In genomic region chrX:82127228-82128123, GRCh38 we compare ENCODE assay signal across 10 cellular contexts.
DNase-seq lines count a peak whose midpoint lies in the region; ATAC-seq lines count a peak whose summit lies in the region.
"Had no signal": no experiment of that assay in that cellular context is flagged by ENCODE, and none has a peak within 500 bp of the region (broad histone marks: within the 10 kb centered on the region; RNA-seq: fewer than 3 reads in every experiment).

No MANE protein-coding gene starts in this region.

- no peak overlapping the region for H3K4me3 Mint-ChIP-seq in activated T-helper 17 cell treated with anti-CD3 and anti-CD28 coated beads, Interleukin-2, amount 50 U/mL, for 72 hours
- H3K4me3 Mint-ChIP-seq in activated naive CD8-positive, alpha-beta T cell treated with anti-CD3 and anti-CD28 coated beads for 36 hours = no peak overlapping the region

- no peaks in the 10 kb centered on the region for H3K4me1 Mint-ChIP-seq in activated T-helper 17 cell treated with anti-CD3 and anti-CD28 coated beads, Interleukin-2, amount 50 U/mL, for 72 hours
- no peaks in the 10 kb centered on the region for H3K4me1 Mint-ChIP-seq in activated naive CD8-positive, alpha-beta T cell treated with anti-CD3 and anti-CD28 coated beads for 36 hours

- H3K27me3 Mint-ChIP-seq in activated T-helper 17 cell treated with anti-CD3 and anti-CD28 coated beads, Interleukin-2, amount 50 U/mL, for 72 hours = no peaks in the 10 kb centered on the region
- H3K27me3 Mint-ChIP-seq in activated naive CD8-positive, alpha-beta T cell treated with anti-CD3 and anti-CD28 coated beads for 36 hours = no peaks in the 10 kb centered on the region

- intact Hi-C loops in posterior vena cava (cut with DNase I) = no loop called here

- peak; percentile 94 for ATAC-seq in GM18861 (IDR thresholded peaks at IDR 0.05; ENCODE audit: unreplicated experiment)
- ATAC-seq in GM21381 (IDR thresholded peaks at IDR 0.05; ENCODE audit: unreplicated experiment) = peak; percentile 89
- peak; percentile 93 for ATAC-seq in HG03135 (IDR thresholded peaks at IDR 0.05; ENCODE audit: unreplicated experiment)
- peak; percentile 48 for ATAC-seq in activated T-helper 17 cell treated with anti-CD3 and anti-CD28 coated beads, Interleukin-2, amount 50 U/mL, for 72 hours (replicated peaks)
- ATAC-seq: sciatic nerve had no signal

- DNase-seq in A172 (ENCODE audit: low spot score) (no peak), posterior vena cava (ENCODE audit: low spot score) (no peak)
- no peak for DNase-seq in activated CD8-positive, alpha-beta memory T cell treated with anti-CD3 and anti-CD28 coated beads, Interleukin-2, amount 50 U/mL, for 48 hours
- DNase-seq in activated naive CD8-positive, alpha-beta T cell treated with anti-CD3 and anti-CD28 coated beads for 36 hours = no peak
- DNase-seq: NCI-H2081 had no signal

- no peak overlapping the region for H3K27ac Mint-ChIP-seq in activated T-helper 17 cell treated with anti-CD3 and anti-CD28 coated beads, Interleukin-2, amount 50 U/mL, for 72 hours
- H3K27ac Mint-ChIP-seq in activated naive CD8-positive, alpha-beta T cell treated with anti-CD3 and anti-CD28 coated beads for 36 hours = no peak overlapping the region

- H3K36me3 Mint-ChIP-seq in activated T-helper 17 cell treated with anti-CD3 and anti-CD28 coated beads, Interleukin-2, amount 50 U/mL, for 72 hours (ENCODE audit: low read depth) = no peaks in the 10 kb centered on the region
- no peaks in the 10 kb centered on the region for H3K36me3 Mint-ChIP-seq in activated naive CD8-positive, alpha-beta T cell treated with anti-CD3 and anti-CD28 coated beads for 36 hours

- H3K9me3 Mint-ChIP-seq in activated T-helper 17 cell treated with anti-CD3 and anti-CD28 coated beads, Interleukin-2, amount 50 U/mL, for 72 hours = no peaks in the 10 kb centered on the region
- no peaks in the 10 kb centered on the region for H3K9me3 Mint-ChIP-seq in activated naive CD8-positive, alpha-beta T cell treated with anti-CD3 and anti-CD28 coated beads for 36 hours
